8 cellular contexts compared by ENCODE assay signal in the genomic region with DNA sequence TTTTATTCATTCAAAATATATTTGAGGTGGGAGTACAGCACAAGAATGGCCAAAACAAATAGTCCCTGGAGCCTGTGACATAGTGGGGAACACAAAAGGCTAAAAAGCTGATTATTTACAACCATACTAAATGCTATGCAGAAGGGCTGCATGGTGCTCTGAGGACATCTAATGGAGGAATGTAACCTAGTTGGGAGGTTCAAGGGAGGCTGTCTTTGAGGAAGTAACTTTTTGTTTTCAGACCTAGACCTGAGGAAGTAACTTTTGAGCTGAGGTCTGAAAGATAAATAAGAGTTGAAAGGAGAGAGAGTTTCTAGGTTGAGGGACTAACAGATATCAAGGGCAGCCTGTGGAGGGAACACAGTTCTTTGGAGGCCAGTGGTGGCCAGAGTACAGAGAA. TPM values are rescaled to one million over a fixed set of nuclear protein-coding genes. Genes with fewer than 3 reads are reported as not detected.
DNase-seq lines count a peak whose midpoint lies in the region; ATAC-seq, FAIRE-seq and TF ChIP-seq lines count a peak whose summit lies in the region.

No MANE protein-coding gene starts in this region.

- H3K27me3 ChIP-seq in breast epithelium, result no peaks in the 10 kb centered on the region
- no peaks in the 10 kb centered on the region for H3K27me3 ChIP-seq in transverse colon

- TF ChIP-seq POLR2A in breast epithelium (IDR thresholded peaks at IDR 0.05), result no peak
- TF ChIP-seq POLR2A in transverse colon (IDR thresholded peaks at IDR 0.05), result no peak

- in situ Hi-C loops in transverse colon (cut with MboI; ENCODE audit: low pct_ligation_motif_present in 1 of 4, low pct_unique_long_range_greater_than_20kb in 1 of 4, low sequenced_read_pairs in 3 of 4), result loop anchor here in 3 of 4 donors (10.0 to 25.0 kb wide), 4 partner anchors 87 to 460 kb away; a partner anchor contains a TSS

- no peak overlapping the region for H3K4me3 ChIP-seq in breast epithelium
- H3K4me3 ChIP-seq in transverse colon, result no peak overlapping the region

- H3K36me3 ChIP-seq in breast epithelium, result no peaks in the 10 kb centered on the region
- no peaks in the 10 kb centered on the region for H3K36me3 ChIP-seq in transverse colon

- peak; percentile 82 for FAIRE-seq in GM19239 (lab: Jason Lieb, UNC)

- TF ChIP-seq EP300 in transverse colon (IDR thresholded peaks at IDR 0.05; ENCODE audit: low read depth), result no peak

- H3K27ac ChIP-seq in breast epithelium (peak overlapping the region; percentile 13 to 59), transverse colon (peak overlapping the region; percentile 44 to 65 (median 46))

- no peaks in the 10 kb centered on the region for H3K9me3 ChIP-seq in breast epithelium
- no peaks in the 10 kb centered on the region for H3K9me3 ChIP-seq in transverse colon

- H3K4me1 ChIP-seq in breast epithelium, result peaks cover 0 to 7% of the 10 kb centered on the region in 2 donors
- H3K4me1 ChIP-seq in transverse colon, result peaks cover 0 to 40% (median 24%) of the 10 kb centered on the region in 4 donors

- TF ChIP-seq CTCF in breast epithelium (IDR thresholded peaks at IDR 0.05) (peak in 2 of 3 donors; percentile 53 to 65), transverse colon (IDR thresholded peaks at IDR 0.05) (peak; percentile 53 to 60 (median 55))

- intact Hi-C loops in breast epithelium (cut with DNase I; ENCODE audit: low total_unique reads) (loop anchor here (10.0 kb wide), 1 partner anchor 137 kb away; no protein-coding TSS in a partner anchor), left colon (cut with DNase I, micrococcal nuclease) (loop anchor here in 1 of 2 donors (10.0 kb wide), 1 partner anchor 97 kb away; no protein-coding TSS in a partner anchor), transverse colon (cut with DNase I; ENCODE audit: low total_unique reads) (loop anchor here (5.0 kb wide), 2 partner anchors 95 to 145 kb away; no protein-coding TSS in a partner anchor)

- ATAC-seq in HG03196 (IDR thresholded peaks at IDR 0.05; ENCODE audit: unreplicated experiment), result peak; percentile 69
- peak; percentile 78 for ATAC-seq in left colon

- peak; percentile 38 to 54 for DNase-seq in NCI-H2081 (lab: John Stamatoyannopoulos, UW)
- no peak for DNase-seq in NCI-H2081 treated with DMSO at 0.1 percent for 48 hours (lab: John Stamatoyannopoulos, UW)
- peak; percentile 30 for DNase-seq in GM19239 (ENCODE audit: insufficient read length, low spot score)
- DNase-seq in OCI-M1 (lab: John Stamatoyannopoulos, UW), result peak; percentile 95
- DNase-seq in breast epithelium (ENCODE audit: low spot score in 2 of 2), result no peak
- no peak for DNase-seq in left colon
- DNase-seq in transverse colon, result no peak

RNA-seq across cellular contexts. Expression of a gene that starts 34.8 kb away (rescaled TPM):
- total RNA-seq in breast epithelium, result 10 to 100 TPM; 15.2 to 43.2 (median 22.0) TPM
- total RNA-seq in left colon, result 10 to 100 TPM; 15.1 to 20.0 TPM
- total RNA-seq in transverse colon, result 10 to 100 TPM in 3 of 4 donors, 1 to 10 TPM in 1; 9.0 to 70.3 (median 21.5) TPM

Comparison
In these comparisons a context has a peak if more than half of its experiments do, and no peak if none do; other contexts are left out.
1. DNase-seq: peak in NCI-H2081 (2 of 2), GM19239 (single experiment) and OCI-M1 (single experiment); none in NCI-H2081 treated with DMSO at 0.1 percent for 48 hours (single experiment), breast epithelium (0 of 2), left colon (0 of 2) and transverse colon (single experiment).